Comparison of ENCODE assay signal across 25 cellular contexts in the genomic region with DNA sequence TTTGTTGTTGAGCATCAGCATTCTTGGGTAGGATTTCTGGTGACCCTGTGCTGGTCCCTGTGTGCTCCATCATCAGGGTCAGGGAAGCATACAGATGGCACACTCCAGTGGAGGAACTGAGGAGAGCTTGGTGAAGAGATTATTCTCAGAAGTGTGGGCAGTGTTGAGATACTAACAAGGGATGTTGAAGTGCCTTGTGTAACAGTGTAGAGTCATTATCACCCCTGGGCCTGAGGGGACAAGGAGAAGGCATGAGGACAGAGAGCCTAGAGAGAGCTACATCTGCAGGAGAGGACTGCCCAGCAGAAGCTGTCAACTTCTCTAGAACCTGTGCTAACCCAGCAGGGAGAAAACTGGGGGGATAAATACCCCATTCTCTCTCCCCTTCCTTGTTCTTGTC.
DNase-seq lines count a peak whose midpoint lies in the region; ATAC-seq lines count a peak whose summit lies in the region.
"Had no signal": no experiment of that assay in that cellular context is flagged by ENCODE, and none has a peak within 500 bp of the region (broad histone marks: within the 10 kb centered on the region; RNA-seq: fewer than 3 reads in every experiment).

No MANE protein-coding gene starts in this region.

- peaks cover 8% of the 10 kb centered on the region for H3K4me1 Mint-ChIP-seq in activated CD4-positive, alpha-beta T cell treated with anti-CD3 and anti-CD28 coated beads, Interleukin-2, amount 10 ng/mL, durations not matched to agents 7 days and 5 days
- H3K4me1 Mint-ChIP-seq in T-helper 17 cell, result peaks cover 41% of the 10 kb centered on the region
- H3K4me1 Mint-ChIP-seq: CD14-positive monocyte had no signal

- peaks cover 16% of the 10 kb centered on the region for H3K9me3 Mint-ChIP-seq in activated CD4-positive, alpha-beta T cell treated with anti-CD3 and anti-CD28 coated beads, Interleukin-2, amount 10 ng/mL, durations not matched to agents 7 days and 5 days
- H3K9me3 Mint-ChIP-seq: effector memory CD8-positive, alpha-beta T cell had no signal

- DNase-seq in activated CD4-positive, alpha-beta T cell treated with anti-CD3 and anti-CD28 coated beads, Interleukin-2, amount 10 ng/mL, durations not matched to agents 7 days and 5 days, result no peak
- DNase-seq in activated CD4-positive, alpha-beta T cell treated with anti-CD3 and anti-CD28 coated beads, Interleukin-2, amount 50 U/mL, for 4 hours, result no peak
- no peak for DNase-seq in T-helper 17 cell
- DNase-seq in NCI-H2029 (lab: John Stamatoyannopoulos, UW), result no peak
- no peak for DNase-seq in C1 segment of cervical spinal cord (lab: John Stamatoyannopoulos, UW)
- DNase-seq: activated CD8-positive, alpha-beta memory T cell treated with anti-CD3 and anti-CD28 coated beads, Interleukin-2, amount 50 U/mL, for 4 hours; cortex of kidney; effector memory CD8-positive, alpha-beta T cell; glutamatergic neuron; KBM-7; NCI-H1092; NCI-H1694 treated with DMSO at 0.1 percent for 48 hours; NCI-H2171 treated with DMSO at 0.1 percent for 48 hours; NCI-H510A treated with DMSO at 0.1 percent for 48 hours; SJCRH30; stimulated activated CD4-positive, alpha-beta T cell treated with anti-CD3 and anti-CD28 coated beads, Interleukin-1b, Interleukin-23, amount 100 ng/mL, for 48 hours; stomach had no signal

- H3K36me3 Mint-ChIP-seq in activated CD4-positive, alpha-beta T cell treated with anti-CD3 and anti-CD28 coated beads, Interleukin-2, amount 10 ng/mL, durations not matched to agents 7 days and 5 days (ENCODE audit: low read depth), result peaks cover 5% of the 10 kb centered on the region
- peaks cover 3% of the 10 kb centered on the region for H3K36me3 Mint-ChIP-seq in T-helper 17 cell (ENCODE audit: low read depth)
- H3K36me3 Mint-ChIP-seq: CD14-positive monocyte had no signal

- H3K27me3 Mint-ChIP-seq in activated CD4-positive, alpha-beta T cell treated with anti-CD3 and anti-CD28 coated beads, Interleukin-2, amount 10 ng/mL, durations not matched to agents 7 days and 5 days, result no peaks in the 10 kb centered on the region
- no peaks in the 10 kb centered on the region for H3K27me3 Mint-ChIP-seq in T-helper 17 cell
- H3K27me3 Mint-ChIP-seq: activated CD4-positive, alpha-beta memory T cell treated with anti-CD3 and anti-CD28 coated beads for 36 hours; effector memory CD8-positive, alpha-beta T cell had no signal

- H3K27ac Mint-ChIP-seq in activated CD4-positive, alpha-beta T cell treated with anti-CD3 and anti-CD28 coated beads, Interleukin-2, amount 10 ng/mL, durations not matched to agents 7 days and 5 days, result peak overlapping the region; percentile 70
- peak overlapping the region; percentile 27 for H3K27ac Mint-ChIP-seq in T-helper 17 cell
- H3K27ac Mint-ChIP-seq: activated CD4-positive, alpha-beta memory T cell treated with anti-CD3 and anti-CD28 coated beads for 36 hours; CD14-positive monocyte; effector memory CD8-positive, alpha-beta T cell had no signal

- ATAC-seq in GM18511 (IDR thresholded peaks at IDR 0.05; ENCODE audit: unreplicated experiment) (peak; percentile 21), GM21717 (IDR thresholded peaks at IDR 0.05; ENCODE audit: unreplicated experiment) (peak; percentile 37), T-helper 17 cell (no peak), HG02642 (IDR thresholded peaks at IDR 0.05; ENCODE audit: poor library complexity, unreplicated experiment) (no peak)
- ATAC-seq: effector memory CD8-positive, alpha-beta T cell; left lobe of liver had no signal

- CTCF ChIA-PET in activated CD4-positive, alpha-beta T cell treated with anti-CD3 and anti-CD28 coated beads, Interleukin-2, amount 10 ng/mL, durations not matched to agents 7 days and 5 days (lab: Charles Lee), result interaction anchor here (1.9 kb wide), 1 partner anchor 9 kb away, joined by 5 read pairs; no protein-coding TSS in a partner anchor

- no peak overlapping the region for H3K4me3 Mint-ChIP-seq in activated CD4-positive, alpha-beta T cell treated with anti-CD3 and anti-CD28 coated beads, Interleukin-2, amount 10 ng/mL, durations not matched to agents 7 days and 5 days
- no peak overlapping the region for H3K4me3 Mint-ChIP-seq in T-helper 17 cell
- H3K4me3 Mint-ChIP-seq: activated CD4-positive, alpha-beta memory T cell treated with anti-CD3 and anti-CD28 coated beads for 36 hours; CD14-positive monocyte; effector memory CD8-positive, alpha-beta T cell had no signal

- no peaks in the 10 kb centered on the region for H3K9me3 ChIP-seq in T-helper 17 cell (ENCODE audit: control insufficient read depth, low read length, poor library complexity, severe bottlenecking)
- H3K9me3 ChIP-seq: right atrium auricular region, SJCRH30, stomach, vagina had no signal

- POLR2A ChIA-PET in activated CD4-positive, alpha-beta T cell treated with anti-CD3 and anti-CD28 coated beads, Interleukin-2, amount 10 ng/mL, durations not matched to agents 7 days and 5 days (lab: Charles Lee), result no interaction called here

Comparison
In these comparisons a context has a peak if more than half of its experiments do, and no peak if none do; other contexts are left out.
1. ATAC-seq: peak in GM18511 (single experiment) and GM21717 (single experiment); none in T-helper 17 cell (single experiment) and HG02642 (single experiment).